In the genomic region with DNA sequence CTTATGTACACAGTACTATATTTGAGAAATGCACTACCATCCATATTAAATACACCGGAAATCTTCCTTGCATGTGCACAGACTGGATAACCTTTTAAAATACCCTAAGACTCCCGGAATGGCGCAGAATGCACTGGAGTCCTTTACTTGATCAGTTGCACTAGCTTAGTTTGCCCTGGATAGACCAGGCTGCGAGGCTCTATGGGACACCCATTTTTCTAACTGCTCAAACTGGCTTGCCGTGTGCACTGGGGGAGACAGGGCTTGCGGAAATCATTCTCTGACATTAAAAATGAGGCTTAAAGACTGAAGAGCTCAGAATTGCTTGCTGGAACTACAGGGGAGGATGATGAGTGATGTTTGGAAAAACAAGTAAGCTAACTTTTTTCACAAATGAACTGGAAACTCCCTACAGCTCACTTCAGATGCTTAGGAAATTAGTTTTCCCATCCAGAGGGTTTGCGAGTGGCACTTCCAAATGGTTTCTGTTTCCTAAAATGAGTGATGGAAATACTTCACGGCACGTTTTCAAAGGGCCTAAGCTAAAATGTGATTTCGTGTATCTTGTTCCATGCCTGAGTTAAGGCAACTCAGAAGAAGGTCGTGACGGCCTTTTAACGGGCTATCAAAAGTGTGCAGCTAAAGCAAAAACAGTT, we compare ENCODE assay signal across 9 cellular contexts. TPM values are rescaled to one million over a fixed set of nuclear protein-coding genes. Genes with fewer than 3 reads are reported as not detected.
DNase-seq lines count a peak whose midpoint lies in the region; ATAC-seq and TF ChIP-seq lines count a peak whose summit lies in the region.
"Had no signal": no experiment of that assay in that cellular context is flagged by ENCODE, and none has a peak within 500 bp of the region (broad histone marks: within the 10 kb centered on the region; RNA-seq: fewer than 3 reads in every experiment).

No MANE protein-coding gene starts in this region.

- H3K27ac ChIP-seq in lower lobe of right lung (peak overlapping the region; percentile 13), stomach (peak overlapping the region in 4 of 5 donors; percentile 88 to 97 (median 94))

- CTCF ChIA-PET in activated CD8-positive, alpha-beta memory T cell treated with anti-CD3 and anti-CD28 coated beads, Interleukin-2, amount 10 ng/mL, durations not matched to agents 7 days and 5 days (lab: Charles Lee) = interaction anchor here (0.8 to 2.9 kb wide), 12 partner anchors 8 to 351 kb away, joined by 3 to 14 read pairs (median 5); no protein-coding TSS in a partner anchor

- no peaks in the 10 kb centered on the region for H3K36me3 ChIP-seq in lower lobe of right lung
- no peaks in the 10 kb centered on the region for H3K36me3 ChIP-seq in stomach

- no peak for TF ChIP-seq POLR2A in stomach (IDR thresholded peaks at IDR 0.05)

- intact Hi-C loops in lower lobe of right lung (cut with DNase I) = no loop called here
- intact Hi-C loops in stomach (cut with DNase I; ENCODE audit: low total_unique reads) = loop anchor here (10.0 kb wide), 1 partner anchor 173 kb away; no protein-coding TSS in a partner anchor

- H3K36me3 Mint-ChIP-seq in activated CD8-positive, alpha-beta memory T cell treated with anti-CD3 and anti-CD28 coated beads, Interleukin-2, amount 10 ng/mL, durations not matched to agents 7 days and 5 days = peaks cover 47% of the 10 kb centered on the region
- peaks cover 54% of the 10 kb centered on the region for H3K36me3 Mint-ChIP-seq in activated naive CD8-positive, alpha-beta T cell treated with anti-CD3 and anti-CD28 coated beads, Interleukin-2, amount 50 U/mL, for 24 hours (ENCODE audit: low read depth)

- no peak for ATAC-seq in activated CD8-positive, alpha-beta memory T cell treated with anti-CD3 and anti-CD28 coated beads, Interleukin-2, amount 10 ng/mL, durations not matched to agents 7 days and 5 days
- no peak for ATAC-seq in activated naive CD8-positive, alpha-beta T cell treated with anti-CD3 and anti-CD28 coated beads, Interleukin-2, amount 50 U/mL, for 24 hours
- ATAC-seq in lower lobe of right lung = no peak

- DNase-seq in activated CD8-positive, alpha-beta memory T cell treated with anti-CD3 and anti-CD28 coated beads, Interleukin-2, amount 10 ng/mL, durations not matched to agents 7 days and 5 days = no peak
- DNase-seq in activated CD8-positive, alpha-beta memory T cell treated with anti-CD3 and anti-CD28 coated beads, Interleukin-2, amount 50 U/mL, for 4 hours = no peak
- no peak for DNase-seq in activated naive CD8-positive, alpha-beta T cell treated with anti-CD3 and anti-CD28 coated beads, Interleukin-2, amount 50 U/mL, for 24 hours
- DNase-seq in lower lobe of right lung = no peak
- DNase-seq in stomach = no peak
- no peak for DNase-seq in NCI-H2171 (lab: John Stamatoyannopoulos, UW)
- DNase-seq in stimulated activated naive CD4-positive, alpha-beta T cell treated with Interleukin-2 at 50 U/mL for 16 hours (lab: John Stamatoyannopoulos, UW) = no peak
- DNase-seq in occipital lobe (lab: John Stamatoyannopoulos, UW) = no peak
- DNase-seq: NCI-H146 had no signal

- peaks cover 69% of the 10 kb centered on the region for H3K4me1 Mint-ChIP-seq in activated CD8-positive, alpha-beta memory T cell treated with anti-CD3 and anti-CD28 coated beads, Interleukin-2, amount 10 ng/mL, durations not matched to agents 7 days and 5 days
- H3K4me1 Mint-ChIP-seq in activated naive CD8-positive, alpha-beta T cell treated with anti-CD3 and anti-CD28 coated beads, Interleukin-2, amount 50 U/mL, for 24 hours = peaks cover 77% of the 10 kb centered on the region

- no peaks in the 10 kb centered on the region for H3K27me3 ChIP-seq in lower lobe of right lung (ENCODE audit: low read depth)
- H3K27me3 ChIP-seq in stomach = no peaks in the 10 kb centered on the region

- TF ChIP-seq CTCF in lower lobe of right lung (IDR thresholded peaks at IDR 0.05) (no peak), stomach (IDR thresholded peaks at IDR 0.05) (no peak)

- H3K4me3 ChIP-seq in lower lobe of right lung (peak overlapping the region; percentile 92), stomach (peak overlapping the region in 3 of 4 donors; percentile 82 to 99 (median 98))

- 63 to 71% (median 68%) methylated on average over 13 of the region's 13 CpGs for WGBS in stomach, 5 donors

- peak overlapping the region; percentile 92 for H3K4me3 Mint-ChIP-seq in activated CD8-positive, alpha-beta memory T cell treated with anti-CD3 and anti-CD28 coated beads, Interleukin-2, amount 10 ng/mL, durations not matched to agents 7 days and 5 days
- peak overlapping the region; percentile 86 for H3K4me3 Mint-ChIP-seq in activated naive CD8-positive, alpha-beta T cell treated with anti-CD3 and anti-CD28 coated beads, Interleukin-2, amount 50 U/mL, for 24 hours

- no peaks in the 10 kb centered on the region for H3K9me3 Mint-ChIP-seq in activated CD8-positive, alpha-beta memory T cell treated with anti-CD3 and anti-CD28 coated beads, Interleukin-2, amount 10 ng/mL, durations not matched to agents 7 days and 5 days (ENCODE audit: low read depth)
- H3K9me3 Mint-ChIP-seq in activated naive CD8-positive, alpha-beta T cell treated with anti-CD3 and anti-CD28 coated beads, Interleukin-2, amount 50 U/mL, for 24 hours = peaks cover 1% of the 10 kb centered on the region

- TF ChIP-seq EP300 in stomach (IDR thresholded peaks at IDR 0.05) = no peak

- H3K9me3 ChIP-seq in lower lobe of right lung (no peaks in the 10 kb centered on the region), stomach (no peaks in the 10 kb centered on the region)

- H3K4me1 ChIP-seq in lower lobe of right lung (peaks cover 53% of the 10 kb centered on the region), stomach (peaks cover 30 to 70% (median 47%) of the 10 kb centered on the region in 4 donors)

- H3K27me3 Mint-ChIP-seq in activated CD8-positive, alpha-beta memory T cell treated with anti-CD3 and anti-CD28 coated beads, Interleukin-2, amount 10 ng/mL, durations not matched to agents 7 days and 5 days = no peaks in the 10 kb centered on the region
- no peaks in the 10 kb centered on the region for H3K27me3 Mint-ChIP-seq in activated naive CD8-positive, alpha-beta T cell treated with anti-CD3 and anti-CD28 coated beads, Interleukin-2, amount 50 U/mL, for 24 hours

- H3K27ac Mint-ChIP-seq in activated CD8-positive, alpha-beta memory T cell treated with anti-CD3 and anti-CD28 coated beads, Interleukin-2, amount 10 ng/mL, durations not matched to agents 7 days and 5 days = peak overlapping the region; percentile 97
- peak overlapping the region; percentile 95 for H3K27ac Mint-ChIP-seq in activated naive CD8-positive, alpha-beta T cell treated with anti-CD3 and anti-CD28 coated beads, Interleukin-2, amount 50 U/mL, for 24 hours

RNA-seq across cellular contexts. Expression of gene NCK2, which starts 2.7 kb away (rescaled TPM):
- total RNA-seq in activated CD8-positive, alpha-beta memory T cell treated with anti-CD3 and anti-CD28 coated beads, Interleukin-2, amount 10 ng/mL, durations not matched to agents 7 days and 5 days = 10 to 100 TPM; 51.6 to 54.1 TPM
- total RNA-seq in lower lobe of right lung (36.7 TPM), stomach (10 to 100 TPM; 27.0 to 88.9 (median 40.3) TPM), occipital lobe (86.1 TPM)
- polyA plus RNA-seq in stomach = 10 to 100 TPM; 23.1 to 61.6 (median 45.5) TPM
